In the genomic region with DNA sequence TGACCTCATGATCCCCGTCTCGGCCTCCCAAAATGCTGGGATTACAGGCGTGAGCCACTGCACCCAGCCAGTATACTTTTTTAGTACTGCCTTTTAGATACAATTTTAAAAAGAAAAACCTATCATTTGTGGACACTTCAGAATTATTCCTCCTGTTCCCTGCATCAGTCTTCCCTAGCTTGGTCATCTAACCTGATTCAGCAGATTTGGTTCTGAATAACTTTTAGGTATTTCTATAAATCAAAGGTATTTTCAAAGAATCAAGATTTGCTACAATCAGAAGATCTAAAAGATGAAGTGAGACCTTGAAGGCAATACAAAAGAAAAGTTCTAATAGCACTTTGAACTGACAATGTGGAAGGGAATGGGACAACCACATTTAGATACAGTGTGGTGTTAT, we compare ENCODE assay signal across 22 cellular contexts.
"Had no signal": no experiment of that assay in that cellular context is flagged by ENCODE, and none has a peak within 500 bp of the region (broad histone marks: within the 10 kb centered on the region; RNA-seq: fewer than 3 reads in every experiment).

No MANE protein-coding gene starts in this region.

- H3K27me3 Mint-ChIP-seq: activated naive CD8-positive, alpha-beta T cell treated with anti-CD3 and anti-CD28 coated beads for 36 hours; brain; naive thymus-derived CD8-positive, alpha-beta T cell; stimulated activated naive CD8-positive, alpha-beta T cell treated with anti-CD3 and anti-CD28 coated beads, Interleukin-15, Interleukin-2, amounts not matched to agents 100 ng/mL and 50 ng/mL, for 24 hours had no signal

- H3K4me1 ChIP-seq: foreskin keratinocyte, testis had no signal

- H3K27me3 ChIP-seq: foreskin keratinocyte, neutrophil, testis, upper lobe of right lung had no signal

- ATAC-seq: foreskin keratinocyte; mucosa of descending colon; naive thymus-derived CD8-positive, alpha-beta T cell; upper lobe of right lung had no signal

- H3K27ac ChIP-seq: foreskin keratinocyte, left ventricle myocardium inferior, testis, upper lobe of right lung, WERI-Rb-1 had no signal

- H3K4me3 ChIP-seq: left ventricle myocardium inferior, mucosa of descending colon, testis, upper lobe of right lung had no signal

- H3K9me3 Mint-ChIP-seq: activated naive CD8-positive, alpha-beta T cell treated with anti-CD3 and anti-CD28 coated beads for 36 hours; activated T-helper 1 cell treated with anti-CD3 and anti-CD28 coated beads, Interleukin-12 subunit alpha, Interleukin-12 subunit beta, Interleukin-2, Interleukin-4 antibody, amounts not matched to agents 30 ng/mL and 10 ng/mL and 1 ng/mL, durations not matched to agents 14 hours and 24 hours and 36 hours; naive thymus-derived CD8-positive, alpha-beta T cell; stimulated activated naive CD8-positive, alpha-beta T cell treated with anti-CD3 and anti-CD28 coated beads, Interleukin-15, Interleukin-2, amounts not matched to agents 100 ng/mL and 50 ng/mL, for 24 hours had no signal

- H3K27ac Mint-ChIP-seq: activated naive CD8-positive, alpha-beta T cell treated with anti-CD3 and anti-CD28 coated beads for 36 hours; activated T-helper 1 cell treated with anti-CD3 and anti-CD28 coated beads, Interleukin-12 subunit alpha, Interleukin-12 subunit beta, Interleukin-2, Interleukin-4 antibody, amounts not matched to agents 30 ng/mL and 10 ng/mL and 1 ng/mL, durations not matched to agents 14 hours and 24 hours and 36 hours had no signal

- H3K36me3 Mint-ChIP-seq: activated naive CD8-positive, alpha-beta T cell treated with anti-CD3 and anti-CD28 coated beads for 36 hours had no signal

- H3K9me3 ChIP-seq: left ventricle myocardium inferior, mucosa of descending colon, neutrophil, testis, upper lobe of right lung had no signal

- H3K4me3 Mint-ChIP-seq: activated naive CD8-positive, alpha-beta T cell treated with anti-CD3 and anti-CD28 coated beads for 36 hours; activated T-helper 1 cell treated with anti-CD3 and anti-CD28 coated beads, Interleukin-12 subunit alpha, Interleukin-12 subunit beta, Interleukin-2, Interleukin-4 antibody, amounts not matched to agents 30 ng/mL and 10 ng/mL and 1 ng/mL, durations not matched to agents 14 hours and 24 hours and 36 hours; brain; naive thymus-derived CD8-positive, alpha-beta T cell; stimulated activated naive CD8-positive, alpha-beta T cell treated with anti-CD3 and anti-CD28 coated beads, Interleukin-15, Interleukin-2, amounts not matched to agents 100 ng/mL and 50 ng/mL, for 24 hours had no signal

- H3K36me3 ChIP-seq: left ventricle myocardium inferior, upper lobe of right lung had no signal

- DNase-seq: activated CD4-positive, alpha-beta T cell treated with anti-CD3 and anti-CD28 coated beads for 48 hours; activated CD8-positive, alpha-beta memory T cell treated with anti-CD3 and anti-CD28 coated beads for 24 hours; activated naive CD8-positive, alpha-beta T cell treated with anti-CD3 and anti-CD28 coated beads for 36 hours; amygdala; central memory CD4-positive, alpha-beta T cell; cortex of kidney; effector CD8-positive, alpha-beta T cell; foreskin keratinocyte; glutamatergic neuron; left ventricle myocardium inferior; mucosa of descending colon; naive thymus-derived CD8-positive, alpha-beta T cell; retina; stimulated activated CD4-positive, alpha-beta T cell treated with anti-CD3 and anti-CD28 coated beads, Interleukin-15, amount 100 ng/mL, for 24 hours; stimulated activated CD4-positive, alpha-beta T cell treated with anti-CD3 and anti-CD28 coated beads, Interleukin-4, amount 100 ng/mL, for 1 hour; testis; upper lobe of right lung; WERI-Rb-1 had no signal
